Comparison of ENCODE assay signal across 8 cellular contexts in the genomic region with DNA sequence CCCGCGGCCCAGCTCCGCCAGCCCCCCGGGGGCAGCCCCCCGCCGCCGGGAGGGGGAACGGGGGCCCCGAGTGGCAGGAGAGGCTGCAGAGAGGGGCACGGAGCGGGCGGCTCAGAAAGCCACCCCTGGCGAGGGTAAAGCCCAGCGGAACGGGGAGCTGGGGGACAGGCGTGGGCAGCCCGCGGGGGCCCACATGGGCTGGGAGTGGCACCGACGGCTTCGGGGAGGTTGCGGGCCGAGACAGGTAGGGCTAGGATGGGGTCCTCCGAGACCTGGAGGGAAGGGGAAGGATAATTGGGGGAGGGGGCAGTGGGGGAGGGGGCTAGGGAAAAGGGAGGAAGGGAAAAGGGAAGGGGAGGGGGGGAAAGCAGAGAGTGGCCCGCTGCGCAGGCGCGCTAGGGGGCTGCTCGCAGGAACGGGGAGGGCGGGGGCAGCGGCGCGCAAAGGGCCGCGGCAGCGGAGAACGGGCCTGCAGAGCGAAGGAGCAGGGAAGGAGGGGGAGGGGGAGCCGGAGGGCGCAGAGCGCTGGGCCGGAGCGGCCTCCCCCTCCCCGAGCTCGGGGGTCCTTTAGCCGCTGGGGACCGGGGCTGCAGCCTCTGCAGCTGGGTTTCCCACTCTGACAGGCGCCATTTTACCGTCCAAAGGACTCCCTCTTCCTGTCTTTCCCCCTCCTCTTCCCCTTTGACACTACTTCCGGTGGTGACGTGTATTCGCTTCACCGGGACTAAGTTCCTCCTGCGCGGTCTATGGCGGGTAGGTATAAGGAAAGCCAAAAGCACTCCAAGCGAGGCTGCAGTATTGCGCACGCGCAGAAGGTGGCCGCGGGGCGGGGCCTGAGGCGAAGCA. TPM values are rescaled to one million over a fixed set of nuclear protein-coding genes. Genes with fewer than 3 reads are reported as not detected.
DNase-seq lines count a peak whose midpoint lies in the region; ATAC-seq and TF ChIP-seq lines count a peak whose summit lies in the region.

A gene (minus strand): TSS at position 405 of the 846 bp plus-strand sequence. CDS start 438 bp downstream, outside the sequence.

- intact Hi-C loops in Right ventricle myocardium superior (cut with DNase I): no loop called here
- intact Hi-C loops in ovary (cut with DNase I): no loop called here

- peak; percentile 37 for TF ChIP-seq POLR2A in ovary (IDR thresholded peaks at IDR 0.05)

- peak within 1 kb of the TSS; percentile 82 to 98 for H3K27ac ChIP-seq in ovary
- peak within 1 kb of the TSS; percentile 99 for H3K27ac ChIP-seq in thymus (ENCODE audit: low read depth)

- H3K9me3 ChIP-seq in ovary (no peaks in the 10 kb centered on the region), thymus (ENCODE audit: control insufficient read depth) (no peaks in the 10 kb centered on the region)

- TF ChIP-seq CTCF in GM12865 (IDR thresholded peaks at IDR 0.05; ENCODE audit: insufficient read depth, low read depth, low read length, missing control alignments) (no peak), ovary (IDR thresholded peaks at IDR 0.05) (no peak)

- no peak for TF ChIP-seq EP300 in ovary (IDR thresholded peaks at IDR 0.05)

- H3K4me3 Mint-ChIP-seq in activated naive CD8-positive, alpha-beta T cell treated with anti-CD3 and anti-CD28 coated beads, Interleukin-2, amount 50 U/mL, for 24 hours: peak within 1 kb of the TSS; percentile 99

- 0 to 1% (median 1%) methylated on average over 35 to 65 of the region's 65 CpGs for WGBS in ovary, 3 donors
- WGBS in thymus: under 1% methylated on average over 65 of the region's 65 CpGs

- H3K27me3 Mint-ChIP-seq in activated naive CD8-positive, alpha-beta T cell treated with anti-CD3 and anti-CD28 coated beads, Interleukin-2, amount 50 U/mL, for 24 hours: peaks cover 2% of the 10 kb centered on the region

- H3K36me3 ChIP-seq in ovary: no peaks in the 10 kb centered on the region
- H3K36me3 ChIP-seq in thymus (ENCODE audit: control insufficient read depth, insufficient read depth): peaks cover 20% of the 10 kb centered on the region

- peaks cover 35% of the 10 kb centered on the region for H3K36me3 Mint-ChIP-seq in activated naive CD8-positive, alpha-beta T cell treated with anti-CD3 and anti-CD28 coated beads, Interleukin-2, amount 50 U/mL, for 24 hours (ENCODE audit: low read depth)

- H3K9me3 Mint-ChIP-seq in activated naive CD8-positive, alpha-beta T cell treated with anti-CD3 and anti-CD28 coated beads, Interleukin-2, amount 50 U/mL, for 24 hours: no peaks in the 10 kb centered on the region

- peak; percentile 99 for DNase-seq in GM12865 (ENCODE audit: low read depth)
- peak; percentile 74 for DNase-seq in NCI-H1417 treated with DMSO at 0.1 percent for 48 hours (lab: John Stamatoyannopoulos, UW)
- DNase-seq in SW480 (ENCODE audit: low spot score): peak; percentile 100
- peak; percentile 76 for DNase-seq in activated naive CD8-positive, alpha-beta T cell treated with anti-CD3 and anti-CD28 coated beads, Interleukin-2, amount 50 U/mL, for 24 hours
- peak; percentile 98 for DNase-seq in Right ventricle myocardium superior
- peak; percentile 98 to 99 (median 99) for DNase-seq in ovary

- H3K4me3 ChIP-seq in GM12865 (ENCODE audit: low read depth, low read length) (peak within 1 kb of the TSS; percentile 83), ovary (peak within 1 kb of the TSS; percentile 96), thymus (ENCODE audit: low read length) (peak within 1 kb of the TSS; percentile 88)

- H3K4me1 Mint-ChIP-seq in activated naive CD8-positive, alpha-beta T cell treated with anti-CD3 and anti-CD28 coated beads, Interleukin-2, amount 50 U/mL, for 24 hours: peaks cover 55% of the 10 kb centered on the region

- peak within 1 kb of the TSS; percentile 98 for H3K27ac Mint-ChIP-seq in activated naive CD8-positive, alpha-beta T cell treated with anti-CD3 and anti-CD28 coated beads, Interleukin-2, amount 50 U/mL, for 24 hours

- peaks cover 9% of the 10 kb centered on the region for H3K4me1 ChIP-seq in ovary (ENCODE audit: insufficient read depth)
- peaks cover 12% of the 10 kb centered on the region for H3K4me1 ChIP-seq in thymus (ENCODE audit: control insufficient read depth, insufficient read depth, low read length)

- H3K27me3 ChIP-seq in ovary (no peaks in the 10 kb centered on the region), thymus (ENCODE audit: control insufficient read depth, insufficient read depth) (no peaks in the 10 kb centered on the region)

- ATAC-seq in HG02763 (IDR thresholded peaks at IDR 0.05; ENCODE audit: unreplicated experiment) (peak; percentile 79), Right ventricle myocardium superior (ENCODE audit: poor library complexity) (peak; percentile 95)
- peak; percentile 97 for ATAC-seq in activated naive CD8-positive, alpha-beta T cell treated with anti-CD3 and anti-CD28 coated beads, Interleukin-2, amount 50 U/mL, for 24 hours

RNA-seq across cellular contexts. Expression of the gene that starts here (rescaled TPM):
- total RNA-seq in Right ventricle myocardium superior: 109 TPM
- total RNA-seq in ovary: 100 to 1,000 TPM in 5 of 7 donors, 10 to 100 TPM in 2; 42.3 to 136 (median 123) TPM
- 100 to 1,000 TPM in 1 of 2 donors, 10 to 100 TPM in 1; 82.5 to 256 TPM for polyA plus RNA-seq in ovary
- polyA plus RNA-seq in thymus: 79.7 TPM

Comparison
In these comparisons a context has a peak if more than half of its experiments do, and no peak if none do; other contexts are left out.
1. Peak in every context shown above with its lines: DNase-seq, ATAC-seq, H3K4me3 ChIP-seq and H3K27ac ChIP-seq.